In genomic region chr14:53106768-53107167, GRCh38 we compare ENCODE assay signal across 18 cellular contexts. TPM values are rescaled to one million over a fixed set of nuclear protein-coding genes. Genes with fewer than 3 reads are reported as not detected.
DNase-seq lines count a peak whose midpoint lies in the region; ATAC-seq and TF ChIP-seq lines count a peak whose summit lies in the region.
"Had no signal": no experiment of that assay in that cellular context is flagged by ENCODE, and none has a peak within 500 bp of the region (broad histone marks: within the 10 kb centered on the region; RNA-seq: fewer than 3 reads in every experiment).

No MANE protein-coding gene starts in this region.

- 93 to 100% methylated on average over 1 of the region's 1 CpG for WGBS in gastroesophageal sphincter (ENCODE audit: low coverage in 1 of 2), 2 donors

- peaks cover 13% of the 10 kb centered on the region for H3K36me3 Mint-ChIP-seq in activated naive CD4-positive, alpha-beta T cell treated with anti-CD3 and anti-CD28 coated beads, Interleukin-2, amount 50 U/mL, for 24 hours
- peaks cover 23% of the 10 kb centered on the region for H3K36me3 Mint-ChIP-seq in activated naive CD8-positive, alpha-beta T cell treated with anti-CD3 and anti-CD28 coated beads, Interleukin-2, amount 10 ng/mL, durations not matched to agents 7 days and 5 days
- H3K36me3 Mint-ChIP-seq: IgD-negative memory B cell had no signal

- no peaks in the 10 kb centered on the region for H3K27me3 ChIP-seq in gastroesophageal sphincter
- H3K27me3 ChIP-seq: BLaER1 treated with 17β-estradiol and CSF1 and Interleukin-3, amounts not matched to agents 10 nM and 100 nM had no signal

- POLR2A ChIA-PET in HEK293 (lab: Yijun Ruan, JAX) = no interaction called here
- POLR2A ChIA-PET in activated naive CD8-positive, alpha-beta T cell treated with anti-CD3 and anti-CD28 coated beads, Interleukin-2, amount 10 ng/mL, durations not matched to agents 7 days and 5 days (lab: Charles Lee) = interaction anchor here (4.8 kb wide), 1 partner anchor 44 kb away, joined by 125 read pairs; the partner anchor contains the start of gene DDHD1

- TF ChIP-seq EP300 in gastroesophageal sphincter (IDR thresholded peaks at IDR 0.05) = no peak

- no peaks in the 10 kb centered on the region for H3K9me3 Mint-ChIP-seq in activated naive CD4-positive, alpha-beta T cell treated with anti-CD3 and anti-CD28 coated beads, Interleukin-2, amount 50 U/mL, for 24 hours
- peaks cover 3% of the 10 kb centered on the region for H3K9me3 Mint-ChIP-seq in activated naive CD8-positive, alpha-beta T cell treated with anti-CD3 and anti-CD28 coated beads, Interleukin-2, amount 10 ng/mL, durations not matched to agents 7 days and 5 days
- H3K9me3 Mint-ChIP-seq: IgD-negative memory B cell had no signal

- ATAC-seq in activated naive CD8-positive, alpha-beta T cell treated with anti-CD3 and anti-CD28 coated beads, Interleukin-2, amount 10 ng/mL, durations not matched to agents 7 days and 5 days (ENCODE audit: low read depth) = no peak
- ATAC-seq in HG03159 (IDR thresholded peaks at IDR 0.05; ENCODE audit: unreplicated experiment) = no peak
- no peak for ATAC-seq in gastroesophageal sphincter
- ATAC-seq: GM23338, HepG2 had no signal

- no peaks in the 10 kb centered on the region for H3K27me3 Mint-ChIP-seq in activated naive CD4-positive, alpha-beta T cell treated with anti-CD3 and anti-CD28 coated beads, Interleukin-2, amount 50 U/mL, for 24 hours
- H3K27me3 Mint-ChIP-seq in activated naive CD8-positive, alpha-beta T cell treated with anti-CD3 and anti-CD28 coated beads, Interleukin-2, amount 10 ng/mL, durations not matched to agents 7 days and 5 days = no peaks in the 10 kb centered on the region
- H3K27me3 Mint-ChIP-seq: B cell had no signal

- peaks cover 19% of the 10 kb centered on the region for H3K4me1 Mint-ChIP-seq in activated naive CD4-positive, alpha-beta T cell treated with anti-CD3 and anti-CD28 coated beads, Interleukin-2, amount 50 U/mL, for 24 hours
- H3K4me1 Mint-ChIP-seq in activated naive CD8-positive, alpha-beta T cell treated with anti-CD3 and anti-CD28 coated beads, Interleukin-2, amount 10 ng/mL, durations not matched to agents 7 days and 5 days = peaks cover 26% of the 10 kb centered on the region

- TF ChIP-seq CTCF in HEK293 (tag by site-specific recombination; IDR thresholded peaks at IDR 0.05) = no peak
- no peak for TF ChIP-seq CTCF in gastroesophageal sphincter (IDR thresholded peaks at IDR 0.05)

- peak overlapping the region; percentile 75 for H3K27ac Mint-ChIP-seq in activated naive CD4-positive, alpha-beta T cell treated with anti-CD3 and anti-CD28 coated beads, Interleukin-2, amount 50 U/mL, for 24 hours
- peak overlapping the region; percentile 19 for H3K27ac Mint-ChIP-seq in activated naive CD8-positive, alpha-beta T cell treated with anti-CD3 and anti-CD28 coated beads, Interleukin-2, amount 10 ng/mL, durations not matched to agents 7 days and 5 days
- H3K27ac Mint-ChIP-seq: GM23338, HFFc6 had no signal

- H3K36me3 ChIP-seq in HEK293 (ENCODE audit: control insufficient read depth in 2 of 2, insufficient read depth in 1 of 2, low read length in 2 of 2) (no peaks in the 10 kb centered on the region), gastroesophageal sphincter (no peaks in the 10 kb centered on the region)

- CTCF ChIA-PET in HEK293 (lab: Yijun Ruan, JAX) = no interaction called here

- H3K9me3 ChIP-seq in HEK293 (ENCODE audit: control insufficient read depth, insufficient read depth, low read depth, low read length) (no peaks in the 10 kb centered on the region), gastroesophageal sphincter (peaks cover 0 to 16% (median 0%) of the 10 kb centered on the region in 3 donors)

- no peak for DNase-seq in activated naive CD4-positive, alpha-beta T cell treated with Interleukin-2 at 50 U/mL for 16 hours
- no peak for DNase-seq in activated naive CD8-positive, alpha-beta T cell treated with anti-CD3 and anti-CD28 coated beads, Interleukin-2, amount 10 ng/mL, durations not matched to agents 7 days and 5 days
- no peak for DNase-seq in germinal center (ENCODE audit: low spot score)
- DNase-seq: DMS153, DMS79 treated with DMSO at 0.1 percent for 48 hours, GF-D8, HCEC 1CT, HFFc6, KBM-7 had no signal

- H3K4me3 ChIP-seq in HEK293 (ENCODE audit: low read depth, low read length) = no peak overlapping the region
- no peak overlapping the region for H3K4me3 ChIP-seq in gastroesophageal sphincter
- H3K4me3 ChIP-seq: GM23338 had no signal

- H3K4me3 Mint-ChIP-seq in activated naive CD4-positive, alpha-beta T cell treated with anti-CD3 and anti-CD28 coated beads, Interleukin-2, amount 50 U/mL, for 24 hours = no peak overlapping the region
- H3K4me3 Mint-ChIP-seq in activated naive CD8-positive, alpha-beta T cell treated with anti-CD3 and anti-CD28 coated beads, Interleukin-2, amount 10 ng/mL, durations not matched to agents 7 days and 5 days = no peak overlapping the region
- H3K4me3 Mint-ChIP-seq: GM23338, HFFc6 had no signal

- 0 out of 2 replicates have a peak, but pooled peaks cover 3% of the 10 kb centered on the region for H3K4me1 ChIP-seq in HEK293 (ENCODE audit: control insufficient read depth, insufficient read depth, low read length)
- H3K4me1 ChIP-seq in gastroesophageal sphincter = peaks cover 0 to 8% (median 0%) of the 10 kb centered on the region in 3 donors

- no peak overlapping the region for H3K27ac ChIP-seq in HEK293 (ENCODE audit: extremely low read depth, low read depth, low read length)
- no peak overlapping the region for H3K27ac ChIP-seq in gastroesophageal sphincter

- no peak for TF ChIP-seq POLR2A in gastroesophageal sphincter (IDR thresholded peaks at IDR 0.05)

TF ChIP-seq in HEK293, 187 proteins besides CTCF, POLR2A, EP300 and RAD21:
- TF ChIP-seq ZNF626 (tag by site-specific recombination; IDR thresholded peaks at IDR 0.05) (0 out of 2 replicates have a peak, but pooled peaks have one; percentile 18), ZNF133 (tag by site-specific recombination; IDR thresholded peaks at IDR 0.05) (peak; percentile 95), SETDB1 (IDR thresholded peaks at IDR 0.05; ENCODE audit: insufficient read length, low read length) (peak; percentile 37)
- TF ChIP-seq, protein P1, sequence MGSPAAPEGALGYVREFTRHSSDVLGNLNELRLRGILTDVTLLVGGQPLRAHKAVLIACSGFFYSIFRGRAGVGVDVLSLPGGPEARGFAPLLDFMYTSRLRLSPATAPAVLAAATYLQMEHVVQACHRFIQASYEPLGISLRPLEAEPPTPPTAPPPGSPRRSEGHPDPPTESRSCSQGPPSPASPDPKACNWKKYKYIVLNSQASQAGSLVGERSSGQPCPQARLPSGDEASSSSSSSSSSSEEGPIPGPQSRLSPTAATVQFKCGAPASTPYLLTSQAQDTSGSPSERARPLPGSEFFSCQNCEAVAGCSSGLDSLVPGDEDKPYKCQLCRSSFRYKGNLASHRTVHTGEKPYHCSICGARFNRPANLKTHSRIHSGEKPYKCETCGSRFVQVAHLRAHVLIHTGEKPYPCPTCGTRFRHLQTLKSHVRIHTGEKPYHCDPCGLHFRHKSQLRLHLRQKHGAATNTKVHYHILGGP (tag by site-specific recombination; IDR thresholded peaks at IDR 0.05) = no peak

RNA-seq across cellular contexts. Expression of gene DDHD1, which starts 46.4 kb away (rescaled TPM):
- total RNA-seq in activated naive CD8-positive, alpha-beta T cell treated with anti-CD3 and anti-CD28 coated beads, Interleukin-2, amount 10 ng/mL, durations not matched to agents 7 days and 5 days = 10 to 100 TPM; 63.1 to 65.1 TPM
- total RNA-seq in gastroesophageal sphincter = 10 to 100 TPM; 15.4 to 36.4 (median 20.7) TPM
